Comparison of ENCODE assay signal across 8 cellular contexts in the genomic region with DNA sequence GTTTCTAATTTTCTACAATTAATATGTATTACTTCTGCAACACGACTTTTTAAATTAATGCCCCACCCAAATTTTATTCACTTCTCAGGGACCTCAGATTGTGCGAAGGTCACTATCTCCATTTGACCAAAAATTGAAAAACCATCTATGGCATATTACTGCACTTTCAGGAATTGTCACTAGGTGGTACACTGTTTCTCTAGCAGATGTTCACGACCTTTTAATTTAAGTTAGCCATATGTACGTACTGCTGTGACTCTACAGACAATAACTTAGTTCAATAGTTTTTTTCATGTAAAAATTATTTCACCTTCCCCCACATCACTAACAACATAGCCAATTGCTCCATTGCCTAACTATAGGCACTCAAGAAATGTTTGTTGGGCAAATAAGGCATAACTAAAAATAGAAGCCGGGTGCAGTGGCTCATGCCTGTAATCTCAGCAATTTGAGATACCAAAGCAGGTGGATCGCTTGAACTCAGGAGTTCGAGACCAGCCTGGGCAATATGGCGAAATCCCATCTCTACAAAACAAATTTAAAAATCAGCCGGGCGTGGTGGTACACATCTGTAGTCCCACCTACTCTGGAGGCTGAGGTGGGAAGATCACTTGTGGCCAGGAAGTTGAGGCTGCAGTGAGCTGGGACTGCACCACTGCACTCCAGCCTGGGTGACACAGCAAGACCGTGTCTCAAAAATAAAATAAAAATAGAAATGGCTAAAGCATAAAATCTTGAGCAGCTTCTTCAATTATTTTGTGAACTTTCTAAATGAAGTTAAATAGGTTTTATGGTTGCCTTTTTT.
DNase-seq lines count a peak whose midpoint lies in the region; ATAC-seq, FAIRE-seq and TF ChIP-seq lines count a peak whose summit lies in the region.

No MANE protein-coding gene starts in this region.

- H3K4me1 Mint-ChIP-seq in activated CD4-positive, alpha-beta T cell treated with anti-CD3 and anti-CD28 coated beads for 36 hours: peaks cover 3% of the 10 kb centered on the region
- H3K4me1 Mint-ChIP-seq in HFFc6 (ENCODE audit: low read depth): peaks cover 6% of the 10 kb centered on the region
- H3K4me1 Mint-ChIP-seq in naive thymus-derived CD4-positive, alpha-beta T cell: no peaks in the 10 kb centered on the region
- no peaks in the 10 kb centered on the region for H3K4me1 Mint-ChIP-seq in activated T-helper 17 cell treated with anti-CD3 and anti-CD28 coated beads, Interleukin-2, amount 50 U/mL, for 72 hours

- H3K36me3 ChIP-seq in GM12878 (ENCODE audit: control insufficient read depth in 2 of 2, insufficient read depth in 2 of 2, low read length in 1 of 2): no peaks in the 10 kb centered on the region
- H3K36me3 ChIP-seq in naive thymus-derived CD4-positive, alpha-beta T cell (ENCODE audit: control insufficient read depth in 2 of 3, insufficient read depth in 3 of 3, low read length in 3 of 3): no peaks in the 10 kb centered on the region

- SMC1A ChIA-PET in GM12878 (lab: Charles Lee; ENCODE audit: uncharacterized antibody, unreplicated experiment): interaction anchor here (1.4 kb wide), 1 partner anchor 269 kb away, joined by 6 read pairs; no protein-coding TSS in a partner anchor

- no peak overlapping the region for H3K4me2 ChIP-seq in GM12878 (ENCODE audit: control insufficient read depth, insufficient read depth)

- no peaks in the 10 kb centered on the region for H3K9me3 ChIP-seq in GM12878 (replicated peaks; ENCODE audit: control insufficient read depth, insufficient read depth, low read length)
- no peaks in the 10 kb centered on the region for H3K9me3 ChIP-seq in naive thymus-derived CD4-positive, alpha-beta T cell (ENCODE audit: control insufficient read depth in 2 of 3, low read length in 3 of 3)

- CTCF ChIA-PET in activated CD4-positive, alpha-beta T cell treated with anti-CD3 and anti-CD28 coated beads for 36 hours (lab: Charles Lee): interaction anchor here (1.2 kb wide), 1 partner anchor 189 kb away, joined by 3 read pairs; no protein-coding TSS in a partner anchor
- CTCF ChIA-PET in GM12878 (lab: Yijun Ruan, JAX): interaction anchor here (0.7 to 2.0 kb wide), 3 partner anchors 58 to 268 kb away, joined by 3 to 6 read pairs (median 4); no protein-coding TSS in a partner anchor
- CTCF ChIA-PET in naive thymus-derived CD4-positive, alpha-beta T cell (lab: Charles Lee): no interaction called here

- H3K9me3 Mint-ChIP-seq in activated CD4-positive, alpha-beta T cell treated with anti-CD3 and anti-CD28 coated beads for 36 hours (ENCODE audit: low read depth): no peaks in the 10 kb centered on the region
- no peaks in the 10 kb centered on the region for H3K9me3 Mint-ChIP-seq in HFFc6
- H3K9me3 Mint-ChIP-seq in naive thymus-derived CD4-positive, alpha-beta T cell: no peaks in the 10 kb centered on the region
- H3K9me3 Mint-ChIP-seq in activated T-helper 17 cell treated with anti-CD3 and anti-CD28 coated beads, Interleukin-2, amount 50 U/mL, for 72 hours: no peaks in the 10 kb centered on the region

- no peak overlapping the region for H3K4me3 Mint-ChIP-seq in activated CD4-positive, alpha-beta T cell treated with anti-CD3 and anti-CD28 coated beads for 36 hours
- no peak overlapping the region for H3K4me3 Mint-ChIP-seq in HFFc6
- peak overlapping the region in 1 of 10 donors; percentile 1 for H3K4me3 Mint-ChIP-seq in naive thymus-derived CD4-positive, alpha-beta T cell
- no peak overlapping the region for H3K4me3 Mint-ChIP-seq in activated T-helper 17 cell treated with anti-CD3 and anti-CD28 coated beads, Interleukin-2, amount 50 U/mL, for 72 hours

- peak; percentile 64 for ATAC-seq in activated CD4-positive, alpha-beta T cell treated with anti-CD3 and anti-CD28 coated beads for 36 hours
- ATAC-seq in GM12878: peak; percentile 84
- ATAC-seq in naive thymus-derived CD4-positive, alpha-beta T cell: peak; percentile 60
- no peak for ATAC-seq in activated T-helper 17 cell treated with anti-CD3 and anti-CD28 coated beads, Interleukin-2, amount 50 U/mL, for 72 hours (replicated peaks)

- intact Hi-C loops in activated CD4-positive, alpha-beta T cell treated with anti-CD3 and anti-CD28 coated beads for 36 hours (cut with DNase I, micrococcal nuclease): loop anchor here (2.0 to 5.0 kb wide), 2 partner anchors 268 to 269 kb away; no protein-coding TSS in a partner anchor
- intact Hi-C loops in GM12878 (cut with micrococcal nuclease; ENCODE audit: unreplicated experiment): loop anchor here (1.0 kb wide), 1 partner anchor 270 kb away; no protein-coding TSS in a partner anchor
- intact Hi-C loops in naive thymus-derived CD4-positive, alpha-beta T cell (cut with micrococcal nuclease): loop anchor here (1.0 to 10.0 kb wide), 4 partner anchors 76 to 846 kb away; a partner anchor contains a TSS

- in situ Hi-C loops in GM12878 (cut with MboI): no loop called here

- H3K4me3 ChIP-seq in GM12878: no peak overlapping the region
- no peak overlapping the region for H3K4me3 ChIP-seq in naive thymus-derived CD4-positive, alpha-beta T cell (ENCODE audit: low read length)

- no peak overlapping the region for H3K27ac ChIP-seq in GM12878 (ENCODE audit: control insufficient read depth, insufficient read depth)
- H3K27ac ChIP-seq in naive thymus-derived CD4-positive, alpha-beta T cell (ENCODE audit: low read depth, low read length): no peak overlapping the region

- no peak overlapping the region for H2AFZ ChIP-seq in GM12878 (ENCODE audit: control insufficient read depth, low read depth, low read length)

- WGBS in GM12878 (ENCODE audit: insufficient coverage, insufficient replicate concordance, low lambda C conversion rate, missing lambda C conversion rate): 18% methylated on average over 11 of the region's 11 CpGs

- H3K27ac Mint-ChIP-seq in activated CD4-positive, alpha-beta T cell treated with anti-CD3 and anti-CD28 coated beads for 36 hours: no peak overlapping the region
- no peak overlapping the region for H3K27ac Mint-ChIP-seq in HFFc6
- no peak overlapping the region for H3K27ac Mint-ChIP-seq in naive thymus-derived CD4-positive, alpha-beta T cell
- H3K27ac Mint-ChIP-seq in activated T-helper 17 cell treated with anti-CD3 and anti-CD28 coated beads, Interleukin-2, amount 50 U/mL, for 72 hours: no peak overlapping the region

- H3K27me3 Mint-ChIP-seq in activated CD4-positive, alpha-beta T cell treated with anti-CD3 and anti-CD28 coated beads for 36 hours: peaks cover 5% of the 10 kb centered on the region
- peaks cover 7% of the 10 kb centered on the region for H3K27me3 Mint-ChIP-seq in HFFc6 (ENCODE audit: insufficient read depth)
- H3K27me3 Mint-ChIP-seq in naive thymus-derived CD4-positive, alpha-beta T cell: peaks cover 0 to 9% (median 5%) of the 10 kb centered on the region in 5 donors
- H3K27me3 Mint-ChIP-seq in activated T-helper 17 cell treated with anti-CD3 and anti-CD28 coated beads, Interleukin-2, amount 50 U/mL, for 72 hours: peaks cover 7% of the 10 kb centered on the region

- no peaks in the 10 kb centered on the region for H3K36me3 Mint-ChIP-seq in activated CD4-positive, alpha-beta T cell treated with anti-CD3 and anti-CD28 coated beads for 36 hours (ENCODE audit: low read depth)
- H3K36me3 Mint-ChIP-seq in HFFc6 (ENCODE audit: low read depth): no peaks in the 10 kb centered on the region
- H3K36me3 Mint-ChIP-seq in naive thymus-derived CD4-positive, alpha-beta T cell: no peaks in the 10 kb centered on the region
- no peaks in the 10 kb centered on the region for H3K36me3 Mint-ChIP-seq in activated T-helper 17 cell treated with anti-CD3 and anti-CD28 coated beads, Interleukin-2, amount 50 U/mL, for 72 hours (ENCODE audit: low read depth)

- H3K27me3 ChIP-seq in GM12878 (replicated peaks in 1 of 2; ENCODE audit: control insufficient read depth in 2 of 2, insufficient read depth in 2 of 2, low read length in 1 of 2): no peaks in the 10 kb centered on the region; a peak in 1 of 4 replicates
- H3K27me3 ChIP-seq in naive thymus-derived CD4-positive, alpha-beta T cell (ENCODE audit: control insufficient read depth in 2 of 2, insufficient read depth in 2 of 2, low read length in 2 of 2): no peaks in the 10 kb centered on the region

- no peaks in the 10 kb centered on the region for H3K4me1 ChIP-seq in GM12878 (ENCODE audit: control insufficient read depth, insufficient read depth, low read length)
- H3K4me1 ChIP-seq in naive thymus-derived CD4-positive, alpha-beta T cell (ENCODE audit: control insufficient read depth in 2 of 2, insufficient read depth in 2 of 2, low read length in 2 of 2): no peaks in the 10 kb centered on the region

- no peaks in the 10 kb centered on the region for H3K79me2 ChIP-seq in GM12878 (ENCODE audit: control insufficient read depth, insufficient read depth, low read length)

- POLR2A ChIA-PET in activated CD4-positive, alpha-beta T cell treated with anti-CD3 and anti-CD28 coated beads for 36 hours (lab: Charles Lee): no interaction called here
- POLR2A ChIA-PET in GM12878 (lab: Charles Lee): no interaction called here
- POLR2A ChIA-PET in naive thymus-derived CD4-positive, alpha-beta T cell (lab: Charles Lee): no interaction called here

- FAIRE-seq in GM12878 (lab: Jason Lieb, UNC): peak; percentile 66

- no peak for TF ChIP-seq EP300 in GM12878 (IDR thresholded peaks at IDR 0.05; ENCODE audit: borderline replicate concordance in 1 of 2, control insufficient read depth in 1 of 2, low read depth in 2 of 2, low read length in 2 of 2)

- TF ChIP-seq CTCF in HFFc6 (IDR thresholded peaks at IDR 0.05): peak; percentile 81
- peak; percentile 51 to 60 (median 59); a peak in 5 of 6 replicates for TF ChIP-seq CTCF in GM12878 (IDR thresholded peaks at IDR 0.05 in 2 of 3, conservative IDR thresholded peaks at IDR 0.05 in 1 of 3; ENCODE audit: control insufficient read depth in 2 of 3, extremely low read depth in 1 of 3, insufficient read depth in 1 of 3, low read depth in 3 of 3, low read length in 3 of 3)

- peak; percentile 52 for TF ChIP-seq RAD21 in GM12878 (IDR thresholded peaks at IDR 0.05; ENCODE audit: insufficient read depth, low read depth, low read length)

- no peak for DNase-seq in activated CD4-positive, alpha-beta T cell treated with anti-CD3 and anti-CD28 coated beads for 36 hours
- DNase-seq in activated CD4-positive, alpha-beta T cell treated with anti-CD3 and anti-CD28 coated beads for 4 hours: no peak
- peak; percentile 2 for DNase-seq in HFFc6
- peak; percentile 46 for DNase-seq in NCI-H2171 treated with DMSO at 0.1 percent for 48 hours (lab: John Stamatoyannopoulos, UW)
- no peak for DNase-seq in GM12878 (ENCODE audit: low read depth, low spot score)
- DNase-seq in naive thymus-derived CD4-positive, alpha-beta T cell: peak in 6 of 9 donors; percentile 2 to 38 (median 14)
- DNase-seq in midbrain (lab: John Stamatoyannopoulos, UW): no peak

- RAD21 ChIA-PET in GM12878 (lab: Charles Lee; ENCODE audit: unreplicated experiment): interaction anchor here (1.2 kb wide), 1 partner anchor 269 kb away, joined by 5 read pairs; no protein-coding TSS in a partner anchor

- no TSS peak for BruUV-seq in GM12878 (replicated peaks; lab: Mats Ljungman, UMichigan)

- no peaks in the 10 kb centered on the region for H4K20me1 ChIP-seq in GM12878 (ENCODE audit: control insufficient read depth, insufficient read depth)

- no peak overlapping the region for H3K9ac ChIP-seq in GM12878 (ENCODE audit: control insufficient read depth, insufficient read depth, low read length)

- TF ChIP-seq POLR2A in GM12878 (IDR thresholded peaks at IDR 0.05; ENCODE audit: low read depth, low read length): no peak

TF ChIP-seq in GM12878, 131 proteins besides CTCF, POLR2A, EP300 and RAD21 (continues in another document):
- TF ChIP-seq RCOR1 (conservative IDR thresholded peaks at IDR 0.05; ENCODE audit: low read depth, low read length): no peak

Comparison
In these comparisons a context has a peak if more than half of its experiments do, and no peak if none do; other contexts are left out.
1. DNase-seq: peak in HFFc6 (single experiment), NCI-H2171 treated with DMSO at 0.1 percent for 48 hours (single experiment) and naive thymus-derived CD4-positive, alpha-beta T cell (6 of 9); none in activated CD4-positive, alpha-beta T cell treated with anti-CD3 and anti-CD28 coated beads for 36 hours (single experiment), activated CD4-positive, alpha-beta T cell treated with anti-CD3 and anti-CD28 coated beads for 4 hours (0 of 2), GM12878 (single experiment) and midbrain (single experiment).